19 cellular contexts compared by ENCODE assay signal in the genomic region with DNA sequence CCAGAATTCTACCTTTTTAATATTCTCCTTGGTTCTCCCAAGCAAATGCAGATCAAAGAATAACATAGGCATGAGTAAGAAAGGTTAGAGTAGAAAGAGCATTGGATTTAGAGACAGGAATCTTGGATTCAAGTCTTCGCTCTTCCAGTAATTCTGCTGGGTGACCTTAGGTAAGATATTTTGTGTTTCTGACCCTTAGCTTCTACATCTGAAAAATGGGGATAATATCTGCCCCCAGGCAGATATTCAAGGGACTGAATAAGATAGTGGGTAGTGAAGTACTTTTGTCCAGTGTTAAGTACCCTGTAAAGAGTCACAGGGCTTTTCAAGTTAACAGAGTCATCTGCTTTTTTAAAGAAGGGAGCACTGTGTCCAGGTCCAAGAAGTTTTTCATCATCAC.
DNase-seq lines count a peak whose midpoint lies in the region; ATAC-seq and TF ChIP-seq lines count a peak whose summit lies in the region.
"Had no signal": no experiment of that assay in that cellular context is flagged by ENCODE, and none has a peak within 500 bp of the region (broad histone marks: within the 10 kb centered on the region; RNA-seq: fewer than 3 reads in every experiment).

No MANE protein-coding gene starts in this region.

- H3K79me2 ChIP-seq in trophoblast cell (ENCODE audit: control insufficient read depth, insufficient read depth, low read length, poor library complexity): no peaks in the 10 kb centered on the region

- no peak overlapping the region for H2BK5ac ChIP-seq in trophoblast cell (ENCODE audit: low read depth, low read length, poor library complexity)

- H3K79me1 ChIP-seq in trophoblast cell (ENCODE audit: low read length): no peaks in the 10 kb centered on the region

- no peak overlapping the region for H2BK12ac ChIP-seq in trophoblast cell (ENCODE audit: low read length)

- no peak for ATAC-seq in activated CD8-positive, alpha-beta memory T cell treated with anti-CD3 and anti-CD28 coated beads, Interleukin-2, amount 10 ng/mL, durations not matched to agents 7 days and 5 days
- no peak for ATAC-seq in activated T-helper 17 cell treated with anti-CD3 and anti-CD28 coated beads, Interleukin-2, amount 50 U/mL, for 72 hours (replicated peaks)
- ATAC-seq in GM21447 (IDR thresholded peaks at IDR 0.05; ENCODE audit: unreplicated experiment): no peak
- ATAC-seq: A549; CD8-positive, alpha-beta T cell had no signal

- H3K9me3 ChIP-seq in trophoblast cell (ENCODE audit: insufficient read depth, low read depth, low read length): peaks cover 3% of the 10 kb centered on the region
- H3K9me3 ChIP-seq: A549; BLaER1 treated with 17β-estradiol and CSF1 and Interleukin-3, amounts not matched to agents 10 nM and 100 nM; Caco-2 had no signal

- no peak overlapping the region for H3K4me2 ChIP-seq in trophoblast cell (ENCODE audit: low read length)
- H3K4me2 ChIP-seq: A549; BLaER1 treated with 17β-estradiol and CSF1 and Interleukin-3, amounts not matched to agents 10 nM and 100 nM had no signal

- H2BK120ac ChIP-seq in trophoblast cell (ENCODE audit: insufficient read depth, low read length, poor library complexity): no peak overlapping the region

- H3K9me3 Mint-ChIP-seq in activated CD8-positive, alpha-beta memory T cell treated with anti-CD3 and anti-CD28 coated beads, Interleukin-2, amount 10 ng/mL, durations not matched to agents 7 days and 5 days (ENCODE audit: low read depth): no peaks in the 10 kb centered on the region
- no peaks in the 10 kb centered on the region for H3K9me3 Mint-ChIP-seq in activated T-helper 17 cell treated with anti-CD3 and anti-CD28 coated beads, Interleukin-2, amount 50 U/mL, for 72 hours
- H3K9me3 Mint-ChIP-seq in endothelial cell (ENCODE audit: unreplicated experiment): no peaks in the 10 kb centered on the region
- H3K9me3 Mint-ChIP-seq: CD8-positive, alpha-beta T cell had no signal

- H3K14ac ChIP-seq in trophoblast cell (ENCODE audit: low read length): no peak overlapping the region

- H3K4me3 ChIP-seq in trophoblast cell (ENCODE audit: low read depth, low read length): no peak overlapping the region
- H3K4me3 ChIP-seq: A549; BLaER1 treated with 17β-estradiol and CSF1 and Interleukin-3, amounts not matched to agents 10 nM and 100 nM had no signal

- no peak overlapping the region for H3K9ac ChIP-seq in trophoblast cell (ENCODE audit: low read length)
- H3K9ac ChIP-seq: BLaER1 treated with 17β-estradiol and CSF1 and Interleukin-3, amounts not matched to agents 10 nM and 100 nM had no signal

- H4K12ac ChIP-seq in trophoblast cell (ENCODE audit: low read depth, low read length): no peak overlapping the region

- no peaks in the 10 kb centered on the region for H3K4me1 Mint-ChIP-seq in activated CD8-positive, alpha-beta memory T cell treated with anti-CD3 and anti-CD28 coated beads, Interleukin-2, amount 10 ng/mL, durations not matched to agents 7 days and 5 days
- H3K4me1 Mint-ChIP-seq in activated T-helper 17 cell treated with anti-CD3 and anti-CD28 coated beads, Interleukin-2, amount 50 U/mL, for 72 hours: no peaks in the 10 kb centered on the region
- H3K4me1 Mint-ChIP-seq in endothelial cell (ENCODE audit: unreplicated experiment): peaks cover 5% of the 10 kb centered on the region
- H3K4me1 Mint-ChIP-seq: B cell had no signal

- no peak overlapping the region for H2AFZ ChIP-seq in trophoblast cell (ENCODE audit: insufficient read depth, low read length, poor library complexity)

- H2AK5ac ChIP-seq in trophoblast cell (ENCODE audit: low read length): no peak overlapping the region

- no peaks in the 10 kb centered on the region for H3K27me3 ChIP-seq in trophoblast cell (ENCODE audit: insufficient read depth, low read length)
- H3K27me3 ChIP-seq: BLaER1 treated with 17β-estradiol and CSF1 and Interleukin-3, amounts not matched to agents 10 nM and 100 nM had no signal

- no peak overlapping the region for H3K4me3 Mint-ChIP-seq in activated CD8-positive, alpha-beta memory T cell treated with anti-CD3 and anti-CD28 coated beads, Interleukin-2, amount 10 ng/mL, durations not matched to agents 7 days and 5 days
- H3K4me3 Mint-ChIP-seq in activated T-helper 17 cell treated with anti-CD3 and anti-CD28 coated beads, Interleukin-2, amount 50 U/mL, for 72 hours: no peak overlapping the region
- peak overlapping the region; percentile 52 for H3K4me3 Mint-ChIP-seq in endothelial cell (ENCODE audit: unreplicated experiment)
- H3K4me3 Mint-ChIP-seq: B cell; CD8-positive, alpha-beta T cell had no signal

- CTCF ChIA-PET in activated CD8-positive, alpha-beta memory T cell treated with anti-CD3 and anti-CD28 coated beads, Interleukin-2, amount 10 ng/mL, durations not matched to agents 7 days and 5 days (lab: Charles Lee): interaction anchor here (6.5 kb wide), 1 partner anchor 94 kb away, joined by 39 read pairs; no protein-coding TSS in a partner anchor

- H3K27ac Mint-ChIP-seq in activated CD8-positive, alpha-beta memory T cell treated with anti-CD3 and anti-CD28 coated beads, Interleukin-2, amount 10 ng/mL, durations not matched to agents 7 days and 5 days: peak overlapping the region; percentile 26
- peak overlapping the region; percentile 3 for H3K27ac Mint-ChIP-seq in activated T-helper 17 cell treated with anti-CD3 and anti-CD28 coated beads, Interleukin-2, amount 50 U/mL, for 72 hours
- peak overlapping the region; percentile 7 for H3K27ac Mint-ChIP-seq in endothelial cell (ENCODE audit: unreplicated experiment)
- H3K27ac Mint-ChIP-seq: CD8-positive, alpha-beta T cell had no signal

- H4K8ac ChIP-seq in trophoblast cell (ENCODE audit: low read depth, low read length): no peak overlapping the region

- no peak for DNase-seq in activated CD8-positive, alpha-beta memory T cell treated with anti-CD3 and anti-CD28 coated beads, Interleukin-2, amount 10 ng/mL, durations not matched to agents 7 days and 5 days
- no peak for DNase-seq in activated CD8-positive, alpha-beta memory T cell treated with anti-CD3 and anti-CD28 coated beads, Interleukin-2, amount 50 U/mL, for 48 hours
- no peak for DNase-seq in endothelial cell (ENCODE audit: low spot score)
- DNase-seq in trophoblast cell: peak; percentile 66 to 98
- DNase-seq in epidermal melanocyte (ENCODE audit: insufficient read length, low spot score): no peak
- DNase-seq in GM13977 (ENCODE audit: low spot score): no peak
- DNase-seq: AML-193; Caco-2; Calu3; CD8-positive, alpha-beta T cell; DMS79 treated with DMSO at 0.1 percent for 48 hours; GF-D8 had no signal

- H3K23ac ChIP-seq in trophoblast cell (ENCODE audit: low read length): no peak overlapping the region

- H3K27ac ChIP-seq in trophoblast cell (ENCODE audit: low read depth, low read length): no peak overlapping the region
- H3K27ac ChIP-seq: 22Rv1; A549; BLaER1 treated with 17β-estradiol and CSF1 and Interleukin-3, amounts not matched to agents 10 nM and 100 nM; C4-2B had no signal

- peaks cover 57 to 73% of the 10 kb centered on the region in 2 experiments for H3K36me3 ChIP-seq in trophoblast cell (ENCODE audit: control insufficient read depth in 1 of 2, insufficient read depth in 2 of 2, low read length in 2 of 2)

- no peak overlapping the region for H3K4ac ChIP-seq in trophoblast cell (ENCODE audit: low read depth, low read length)

- H3K4me1 ChIP-seq in trophoblast cell (ENCODE audit: control insufficient read depth in 1 of 2, insufficient read depth in 2 of 2, low read length in 2 of 2): no peaks in the 10 kb centered on the region
- H3K4me1 ChIP-seq: A549, Caco-2 had no signal

- H3K36me3 Mint-ChIP-seq in activated CD8-positive, alpha-beta memory T cell treated with anti-CD3 and anti-CD28 coated beads, Interleukin-2, amount 10 ng/mL, durations not matched to agents 7 days and 5 days: peaks cover 8% of the 10 kb centered on the region
- H3K36me3 Mint-ChIP-seq in activated T-helper 17 cell treated with anti-CD3 and anti-CD28 coated beads, Interleukin-2, amount 50 U/mL, for 72 hours (ENCODE audit: low read depth): peaks cover 76% of the 10 kb centered on the region
- peaks cover 63% of the 10 kb centered on the region for H3K36me3 Mint-ChIP-seq in endothelial cell (ENCODE audit: low read depth, unreplicated experiment)

- no peak overlapping the region for H3K18ac ChIP-seq in trophoblast cell (ENCODE audit: low read length)

- TF ChIP-seq CTCF in endothelial cell (IDR thresholded peaks at IDR 0.05; ENCODE audit: unreplicated experiment): no peak
- no peak for TF ChIP-seq CTCF in GM13977 (IDR thresholded peaks at IDR 0.05; ENCODE audit: extremely low read depth, insufficient read depth, missing control alignments)

- in situ Hi-C loops in GM13977 (cut with MboI; ENCODE audit: low pct_unique_long_range_greater_than_20kb, low sequenced_read_pairs, unreplicated experiment): no loop called here

- no peaks in the 10 kb centered on the region for H3K27me3 Mint-ChIP-seq in activated CD8-positive, alpha-beta memory T cell treated with anti-CD3 and anti-CD28 coated beads, Interleukin-2, amount 10 ng/mL, durations not matched to agents 7 days and 5 days
- H3K27me3 Mint-ChIP-seq in activated T-helper 17 cell treated with anti-CD3 and anti-CD28 coated beads, Interleukin-2, amount 50 U/mL, for 72 hours: no peaks in the 10 kb centered on the region
- H3K27me3 Mint-ChIP-seq in endothelial cell (ENCODE audit: unreplicated experiment): peaks cover 8% of the 10 kb centered on the region
- H3K27me3 Mint-ChIP-seq: B cell had no signal

- WGBS in trophoblast cell (ENCODE audit: extremely low coverage, insufficient coverage, insufficient read length): no CpG with 5 or more reads among the region's 1 CpG

- no peak overlapping the region for H4K91ac ChIP-seq in trophoblast cell (ENCODE audit: low read depth, low read length)

Comparison
In these comparisons a context has a peak if more than half of its experiments do, and no peak if none do; other contexts are left out.
1. DNase-seq: peak in trophoblast cell (2 of 2); none in activated CD8-positive, alpha-beta memory T cell treated with anti-CD3 and anti-CD28 coated beads, Interleukin-2, amount 10 ng/mL, durations not matched to agents 7 days and 5 days (single experiment), activated CD8-positive, alpha-beta memory T cell treated with anti-CD3 and anti-CD28 coated beads, Interleukin-2, amount 50 U/mL, for 48 hours (single experiment), endothelial cell (single experiment), epidermal melanocyte (single experiment) and GM13977 (single experiment).
2. Peak in every context shown above with its lines, with median percentiles within 50 percentile points of each other: H3K27ac Mint-ChIP-seq.